Comparison of ENCODE assay signal across 8 cellular contexts in the genomic region with DNA sequence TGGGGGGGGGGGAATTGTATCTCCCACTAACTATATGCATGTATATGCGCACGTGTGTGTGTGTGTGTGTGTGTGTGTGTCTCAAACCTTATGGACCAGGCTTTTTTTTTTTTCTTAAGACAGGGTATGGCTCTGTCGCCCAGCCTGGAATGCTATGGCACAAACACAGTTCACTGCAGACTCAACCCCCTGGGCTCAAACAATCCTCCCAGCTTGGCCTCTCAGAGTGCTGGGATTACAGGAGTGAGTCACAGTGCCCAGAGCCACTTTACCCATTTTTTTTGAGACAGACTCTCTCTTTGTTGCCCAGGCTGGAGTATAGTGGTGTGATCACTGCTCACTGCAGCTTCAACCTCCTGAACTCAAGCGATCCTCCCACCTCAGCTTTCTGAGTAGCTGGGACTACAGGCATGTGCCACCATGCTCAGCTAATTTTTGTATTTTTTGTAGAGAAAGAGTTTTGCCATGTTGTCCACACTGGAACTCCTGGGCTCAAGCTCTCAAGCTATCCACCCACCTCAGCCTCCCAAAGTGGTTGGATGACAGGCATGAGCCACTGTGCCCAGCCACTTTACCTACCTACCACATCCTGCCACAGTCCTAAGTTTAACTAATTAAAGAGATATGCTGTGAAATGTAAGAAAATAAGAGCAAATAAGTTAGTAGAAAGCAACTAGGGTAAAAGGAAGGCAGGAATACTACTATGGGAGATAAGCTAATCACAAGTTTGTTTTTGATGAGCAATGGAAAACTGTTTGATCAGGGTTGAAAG. TPM values are rescaled to one million over a fixed set of nuclear protein-coding genes. Genes with fewer than 3 reads are reported as not detected.
A peak's percentile ranks its signal among the peaks of the same experiment; 100 is the strongest.
DNase-seq lines count a peak whose midpoint lies in the region; FAIRE-seq and TF ChIP-seq lines count a peak whose summit lies in the region.

No MANE protein-coding gene starts in this region.

- H2AFZ ChIP-seq in KMS-11 (ENCODE audit: low read depth) = no peak overlapping the region

- peaks cover 14% of the 10 kb centered on the region for H3K36me3 Mint-ChIP-seq in mesothelial cell of epicardium

- peaks cover 28% of the 10 kb centered on the region for H3K4me1 Mint-ChIP-seq in mesothelial cell of epicardium

- H3K4me2 ChIP-seq in BLaER1 treated with 17β-estradiol and CSF1 and Interleukin-3, amounts not matched to agents 10 nM and 100 nM = peak overlapping the region; percentile 69 to 99 (median 93)
- H3K4me2 ChIP-seq in KMS-11 = peak overlapping the region; percentile 57

- H3K79me2 ChIP-seq in KMS-11 (ENCODE audit: insufficient read depth, low read depth) = peaks cover 61% of the 10 kb centered on the region; the same call in 1 of the 2 replicates

- peaks cover 6 to 53% (median 16%) of the 10 kb centered on the region in 11 experiments; a peak in 14 of 22 replicates for H4K20me1 ChIP-seq in BLaER1 treated with 17β-estradiol and CSF1 and Interleukin-3, amounts not matched to agents 10 nM and 100 nM
- no peaks in the 10 kb centered on the region for H4K20me1 ChIP-seq in KMS-11 (ENCODE audit: insufficient read depth)

- peak overlapping the region; percentile 99 for H3K27ac Mint-ChIP-seq in mesothelial cell of epicardium

- H3K9me3 Mint-ChIP-seq in mesothelial cell of epicardium = no peaks in the 10 kb centered on the region

- peak overlapping the region; percentile 86 to 97 (median 96); a peak in 21 of 22 replicates for H3K9ac ChIP-seq in BLaER1 treated with 17β-estradiol and CSF1 and Interleukin-3, amounts not matched to agents 10 nM and 100 nM
- H3K9ac ChIP-seq in KMS-11 (peak overlapping the region; percentile 77; the same call in 1 of the 2 replicates), kidney (ENCODE audit: low read length in 2 of 2) (peak overlapping the region in 1 of 2 donors; percentile 93)

- no peaks in the 10 kb centered on the region for H3K27me3 ChIP-seq in BLaER1 treated with 17β-estradiol and CSF1 and Interleukin-3, amounts not matched to agents 10 nM and 100 nM
- H3K27me3 ChIP-seq in KMS-11 (ENCODE audit: insufficient read depth, low read depth) = no peaks in the 10 kb centered on the region

- H3K36me3 ChIP-seq in BLaER1 treated with 17β-estradiol and CSF1 and Interleukin-3, amounts not matched to agents 10 nM and 100 nM = peaks cover 29 to 49% (median 40%) of the 10 kb centered on the region in 11 experiments
- no peaks in the 10 kb centered on the region for H3K36me3 ChIP-seq in KMS-11 (ENCODE audit: insufficient read depth)
- H3K36me3 ChIP-seq in kidney (ENCODE audit: control insufficient read depth in 1 of 2, insufficient read depth in 2 of 2, low read length in 2 of 2) = peaks cover 0 to 2% of the 10 kb centered on the region in 2 donors

- intact Hi-C loops in kidney (cut with DNase I) = no loop called here

- FAIRE-seq in kidney (lab: Jason Lieb, UNC) = no peak

- no peak for TF ChIP-seq CTCF in KMS-11 (conservative IDR thresholded peaks at IDR 0.05; ENCODE audit: low read depth, low read length)
- no peak for TF ChIP-seq CTCF in astrocyte of the cerebellum (IDR thresholded peaks at IDR 0.05; ENCODE audit: low read depth, low read length, missing control alignments)
- no peak for TF ChIP-seq CTCF in mesothelial cell of epicardium (IDR thresholded peaks at IDR 0.05; ENCODE audit: unreplicated experiment)
- TF ChIP-seq CTCF in kidney (IDR thresholded peaks at IDR 0.05; ENCODE audit: borderline replicate concordance, extremely low read depth, insufficient read depth) = no peak

- H3K4me1 ChIP-seq in BLaER1 treated with 17β-estradiol and CSF1 and Interleukin-3, amounts not matched to agents 10 nM and 100 nM = peaks cover 17 to 29% (median 23%) of the 10 kb centered on the region in 10 experiments
- H3K4me1 ChIP-seq in KMS-11 (ENCODE audit: low read depth, poor library complexity, severe bottlenecking) (peaks cover 15% of the 10 kb centered on the region), kidney (ENCODE audit: control insufficient read depth in 1 of 2, insufficient read depth in 1 of 2, low read depth in 1 of 2, low read length in 2 of 2) (peaks cover 8 to 9% of the 10 kb centered on the region in 2 donors)

- H3K4me3 ChIP-seq in BLaER1 treated with 17β-estradiol and CSF1 and Interleukin-3, amounts not matched to agents 10 nM and 100 nM = peak overlapping the region; percentile 74 to 92 (median 86); a peak in 15 of 20 replicates
- H3K4me3 ChIP-seq in KMS-11 (IDR thresholded peaks at IDR 0.05; ENCODE audit: insufficient read depth, low read depth, low read length) (no peak overlapping the region), astrocyte of the cerebellum (ENCODE audit: low read depth, low read length) (peak overlapping the region; percentile 82), kidney (ENCODE audit: low read length in 2 of 2) (peak overlapping the region in 1 of 2 donors; percentile 96)

- in situ Hi-C loops in astrocyte of the cerebellum (cut with HindIII; ENCODE audit: low sequenced_read_pairs) = no loop called here

- H3K9me3 ChIP-seq in BLaER1 treated with 17β-estradiol and CSF1 and Interleukin-3, amounts not matched to agents 10 nM and 100 nM (replicated peaks in 1 of 11) = peaks cover 9 to 22% (median 14%) of the 10 kb centered on the region in 11 experiments; a peak in 21 of 22 replicates
- H3K9me3 ChIP-seq in kidney (ENCODE audit: control insufficient read depth in 1 of 2, low read length in 2 of 2) = no peaks in the 10 kb centered on the region

- DNase-seq in astrocyte of the cerebellum (ENCODE audit: low read depth) = no peak
- no peak for DNase-seq in mesothelial cell of epicardium (ENCODE audit: low spot score in 2 of 2, unreplicated experiment in 2 of 2)
- DNase-seq in NCI-H146 (lab: John Stamatoyannopoulos, UW) = no peak
- DNase-seq in kidney = no peak
- DNase-seq in NCI-H510A (lab: John Stamatoyannopoulos, UW) = no peak
- no peak for DNase-seq in effector CD8-positive, alpha-beta T cell (lab: John Stamatoyannopoulos, UW)

- H3K27ac ChIP-seq in BLaER1 treated with 17β-estradiol and CSF1 and Interleukin-3, amounts not matched to agents 10 nM and 100 nM = peak overlapping the region in 8 of 11 experiments; percentile 3 to 100 (median 96); a peak in 10 of 22 replicates
- H3K27ac ChIP-seq in KMS-11 = peak overlapping the region; percentile 86; the same call in 1 of the 2 replicates
- H3K27ac ChIP-seq in kidney (ENCODE audit: low read depth in 2 of 2, low read length in 2 of 2) = no peak overlapping the region

- peak overlapping the region; percentile 98 for H3K4me3 Mint-ChIP-seq in mesothelial cell of epicardium

- H3K27me3 Mint-ChIP-seq in mesothelial cell of epicardium (ENCODE audit: low read depth) = no peaks in the 10 kb centered on the region

RNA-seq across cellular contexts. Expression of gene ZMYM5, which starts 2.4 kb away (rescaled TPM):
- 22.0 to 23.9 TPM (median 22.5 TPM) in 3 replicates for total RNA-seq in mesothelial cell of epicardium
- total RNA-seq in kidney = 15.2 TPM
- polyA plus RNA-seq in kidney (ENCODE audit: insufficient read depth, low read depth, low replicate concordance) = 4.8 TPM

Comparison
In these comparisons a context has a peak if more than half of its experiments do, and no peak if none do; other contexts are left out.
1. H3K27ac ChIP-seq: peak in BLaER1 treated with 17β-estradiol and CSF1 and Interleukin-3, amounts not matched to agents 10 nM and 100 nM (8 of 11) and KMS-11 (single experiment); none in kidney (0 of 2).